13 cellular contexts compared by ENCODE assay signal in the genomic region with DNA sequence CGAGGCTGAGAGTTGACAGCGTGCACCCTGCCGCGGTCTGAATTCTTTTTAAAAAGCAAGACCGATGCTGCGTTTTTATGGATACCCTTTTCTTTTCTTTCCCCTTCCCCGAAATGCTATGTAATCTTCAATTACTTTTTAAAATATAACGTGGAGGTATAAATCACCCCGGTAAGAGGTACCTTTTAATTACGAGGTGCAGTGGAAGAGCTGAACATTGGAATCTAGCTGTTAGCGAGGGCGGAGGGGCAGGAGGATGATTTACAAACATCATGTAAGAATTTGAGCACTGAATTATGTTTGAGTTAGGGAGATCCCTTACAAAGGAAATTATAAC. TPM values are rescaled to one million over a fixed set of nuclear protein-coding genes. Genes with fewer than 3 reads are reported as not detected.
A peak's percentile ranks its signal among the peaks of the same experiment; 100 is the strongest.
DNase-seq lines count a peak whose midpoint lies in the region; ATAC-seq and TF ChIP-seq lines count a peak whose summit lies in the region.
"Had no signal": no experiment of that assay in that cellular context is flagged by ENCODE, and none has a peak within 500 bp of the region (broad histone marks: within the 10 kb centered on the region; RNA-seq: fewer than 3 reads in every experiment).

No MANE protein-coding gene starts in this region.

- no peak for DNase-seq in right lobe of liver
- DNase-seq in nephron progenitor cell, result no peak
- DNase-seq in activated CD4-positive, alpha-beta T cell treated with anti-CD3 and anti-CD28 coated beads, Interleukin-2, amount 50 U/mL, for 48 hours, result no peak
- DNase-seq in activated CD8-positive, alpha-beta memory T cell treated with anti-CD3 and anti-CD28 coated beads, Interleukin-2, amount 50 U/mL, for 48 hours, result no peak
- DNase-seq in SK-N-SH, result no peak
- DNase-seq: CD4-positive, alpha-beta T cell; Kasumi-1; stimulated activated CD4-positive, alpha-beta T cell treated with anti-CD3 and anti-CD28 coated beads, Interleukin-15, amount 100 ng/mL, for 24 hours; stimulated activated naive CD8-positive, alpha-beta T cell treated with anti-CD3 and anti-CD28 coated beads, Interleukin-15, amount 100 ng/mL, for 72 hours had no signal

- H3K36me3 ChIP-seq in liver (ENCODE audit: control insufficient read depth in 4 of 4, insufficient read depth in 3 of 4, low read depth in 1 of 4, low read length in 3 of 4) (no peaks in the 10 kb centered on the region), right lobe of liver (no peaks in the 10 kb centered on the region), ectodermal cell (ENCODE audit: control insufficient read depth, insufficient read depth, low read length) (no peaks in the 10 kb centered on the region), SK-N-SH (replicated peaks in 1 of 2; ENCODE audit: control insufficient read depth in 1 of 2, insufficient read depth in 2 of 2, low read length in 1 of 2) (no peaks in the 10 kb centered on the region)

- no peak for ATAC-seq in right lobe of liver
- no peak for ATAC-seq in GM19328 (IDR thresholded peaks at IDR 0.05; ENCODE audit: unreplicated experiment)
- ATAC-seq: stimulated activated naive CD8-positive, alpha-beta T cell treated with anti-CD3 and anti-CD28 coated beads, Interleukin-15, amount 100 ng/mL, for 72 hours had no signal

- H3K9me2 ChIP-seq in SK-N-SH, result no peaks in the 10 kb centered on the region

- peaks cover 4 to 12% (median 8%) of the 10 kb centered on the region in 4 donors for H3K4me1 ChIP-seq in liver (ENCODE audit: control insufficient read depth in 4 of 4, insufficient read depth in 4 of 4, low read length in 3 of 4)
- no peaks in the 10 kb centered on the region for H3K4me1 ChIP-seq in right lobe of liver
- peaks cover 11% of the 10 kb centered on the region for H3K4me1 ChIP-seq in ectodermal cell (ENCODE audit: control insufficient read depth, insufficient read depth, low read length)
- no peaks in the 10 kb centered on the region; a peak in 1 of 4 replicates for H3K4me1 ChIP-seq in SK-N-SH (ENCODE audit: control insufficient read depth in 1 of 2, insufficient read depth in 2 of 2, low read depth in 1 of 2, low read length in 1 of 2)

- POLR2A ChIA-PET in SK-N-SH (lab: Yijun Ruan, JAX), result no interaction called here

- TF ChIP-seq EP300 in SK-N-SH (IDR thresholded peaks at IDR 0.05; ENCODE audit: borderline replicate concordance in 1 of 2, low read depth in 1 of 2, low read length in 1 of 2), result no peak

- H3K9me3 Mint-ChIP-seq in nephron progenitor cell, result peaks cover 5% of the 10 kb centered on the region

- TF ChIP-seq RAD21 in liver (IDR thresholded peaks at IDR 0.05) (no peak), SK-N-SH (IDR thresholded peaks at IDR 0.05; ENCODE audit: low read length) (no peak)

- peaks cover 40% of the 10 kb centered on the region for H3K27me3 Mint-ChIP-seq in nephron progenitor cell (ENCODE audit: low read depth, poor library complexity)

- peak overlapping the region in 2 of 3 donors; percentile 4 to 52 for H3K4me3 ChIP-seq in liver (ENCODE audit: low read depth in 1 of 3, low read length in 3 of 3)
- H3K4me3 ChIP-seq in right lobe of liver, result no peak overlapping the region
- H3K4me3 ChIP-seq in ectodermal cell (ENCODE audit: insufficient read depth, low read depth, low read length), result peak overlapping the region; percentile 48
- H3K4me3 ChIP-seq in SK-N-SH (ENCODE audit: low read depth in 2 of 2, low read length in 1 of 2), result no peak overlapping the region

- WGBS in liver, result 7% methylated on average over 12 of the region's 12 CpGs
- WGBS in right lobe of liver (ENCODE audit: insufficient coverage, low coverage, low lambda C conversion rate, missing lambda C conversion rate), result 4% methylated on average over 12 of the region's 12 CpGs
- 10% methylated on average over 11 of the region's 12 CpGs for WGBS in ectodermal cell, 2 experiments
- WGBS in SK-N-SH (ENCODE audit: low lambda C conversion rate), result 47% methylated on average over 12 of the region's 12 CpGs

- H3K27me3 ChIP-seq in liver (ENCODE audit: control insufficient read depth in 4 of 4, insufficient read depth in 4 of 4, low read length in 3 of 4), result peaks cover 0 to 6% (median 4%) of the 10 kb centered on the region in 4 donors
- H3K27me3 ChIP-seq in right lobe of liver, result peaks cover 4 to 24% of the 10 kb centered on the region in 2 donors
- H3K27me3 ChIP-seq in ectodermal cell (ENCODE audit: control insufficient read depth, insufficient read depth, low read length, poor library complexity, severe bottlenecking), result peaks cover 51% of the 10 kb centered on the region
- peaks cover 35% of the 10 kb centered on the region; the same call in 1 of the 2 replicates for H3K27me3 ChIP-seq in SK-N-SH (ENCODE audit: insufficient read depth)

- no peaks in the 10 kb centered on the region for H4K20me1 ChIP-seq in SK-N-SH (ENCODE audit: insufficient read depth)

- H3F3A ChIP-seq in SK-N-SH (replicated peaks; ENCODE audit: insufficient read depth), result no peaks in the 10 kb centered on the region

- H2AFZ ChIP-seq in SK-N-SH (ENCODE audit: low read depth), result no peak overlapping the region

- TF ChIP-seq CTCF in liver (IDR thresholded peaks at IDR 0.05; ENCODE audit: low read depth, low read length, missing input control), result no peak
- TF ChIP-seq CTCF in right lobe of liver (IDR thresholded peaks at IDR 0.05), result no peak
- no peak for TF ChIP-seq CTCF in nephron progenitor cell (IDR thresholded peaks at IDR 0.05)
- no peak for TF ChIP-seq CTCF in SK-N-SH (IDR thresholded peaks at IDR 0.05)

- no peak overlapping the region for H3K27ac Mint-ChIP-seq in nephron progenitor cell
- H3K27ac Mint-ChIP-seq: CD4-positive, alpha-beta T cell; stimulated activated naive CD8-positive, alpha-beta T cell treated with anti-CD3 and anti-CD28 coated beads, Interleukin-15, amount 100 ng/mL, for 72 hours had no signal

- H3K36me3 Mint-ChIP-seq in nephron progenitor cell (ENCODE audit: low read depth), result peaks cover 1% of the 10 kb centered on the region

- no peak overlapping the region for H3K4me2 ChIP-seq in SK-N-SH

- H3K4me1 Mint-ChIP-seq in nephron progenitor cell, result peaks cover 77% of the 10 kb centered on the region
- H3K4me1 Mint-ChIP-seq: stimulated activated naive CD8-positive, alpha-beta T cell treated with anti-CD3 and anti-CD28 coated beads, Interleukin-15, amount 100 ng/mL, for 72 hours had no signal

- TF ChIP-seq POLR2A in right lobe of liver (IDR thresholded peaks at IDR 0.05), result no peak

- CTCF ChIA-PET in SK-N-SH (lab: Yijun Ruan, JAX), result interaction anchor here (1.0 kb wide), 1 partner anchor 10 kb away, joined by 3 read pairs; no protein-coding TSS in a partner anchor

- H3K79me2 ChIP-seq in SK-N-SH (ENCODE audit: insufficient read depth), result no peaks in the 10 kb centered on the region

- no peak overlapping the region for H3K9ac ChIP-seq in liver (ENCODE audit: low read depth in 1 of 2, low read length in 2 of 2)
- no peak overlapping the region for H3K9ac ChIP-seq in SK-N-SH

- H3K9me3 ChIP-seq in liver (ENCODE audit: control insufficient read depth in 4 of 4, low read length in 3 of 4), result no peaks in the 10 kb centered on the region
- no peaks in the 10 kb centered on the region for H3K9me3 ChIP-seq in right lobe of liver
- H3K9me3 ChIP-seq in ectodermal cell (ENCODE audit: control insufficient read depth, low read length), result no peaks in the 10 kb centered on the region
- H3K9me3 ChIP-seq in SK-N-SH, result no peaks in the 10 kb centered on the region

- intact Hi-C loops in right lobe of liver (cut with DNase I), result no loop called here

- H3K27ac ChIP-seq in liver (ENCODE audit: low read depth in 1 of 2, low read length in 2 of 2) (no peak overlapping the region), right lobe of liver (no peak overlapping the region), ectodermal cell (ENCODE audit: insufficient read depth, low read depth, low read length, poor library complexity, severe bottlenecking) (no peak overlapping the region), SK-N-SH (ENCODE audit: low read depth in 2 of 2, low read length in 1 of 2) (no peak overlapping the region)

- H3K4me3 Mint-ChIP-seq in nephron progenitor cell, result peak overlapping the region; percentile 93
- H3K4me3 Mint-ChIP-seq: CD4-positive, alpha-beta T cell; stimulated activated naive CD8-positive, alpha-beta T cell treated with anti-CD3 and anti-CD28 coated beads, Interleukin-15, amount 100 ng/mL, for 72 hours had no signal

TF ChIP-seq in liver, 16 proteins besides CTCF, POLR2A, EP300 and RAD21 (continues in another document):
- TF ChIP-seq, protein P1, sequence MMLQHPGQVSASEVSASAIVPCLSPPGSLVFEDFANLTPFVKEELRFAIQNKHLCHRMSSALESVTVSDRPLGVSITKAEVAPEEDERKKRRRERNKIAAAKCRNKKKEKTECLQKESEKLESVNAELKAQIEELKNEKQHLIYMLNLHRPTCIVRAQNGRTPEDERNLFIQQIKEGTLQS (IDR thresholded peaks at IDR 0.05), result no peak
- TF ChIP-seq MAX (IDR thresholded peaks at IDR 0.05) (no peak), HNF4G (IDR thresholded peaks at IDR 0.05) (no peak), NR2F2 (IDR thresholded peaks at IDR 0.05) (no peak), RXRA (IDR thresholded peaks at IDR 0.05) (no peak)

TF ChIP-seq in SK-N-SH, 30 proteins besides CTCF, POLR2A, EP300 and RAD21 (continues in another document):
- TF ChIP-seq GATA2 (CRISPR knock-in tag; IDR thresholded peaks at IDR 0.05) (no peak), USF2 (IDR thresholded peaks at IDR 0.05; ENCODE audit: borderline replicate concordance, low read depth, low read length) (no peak), TCF12 (IDR thresholded peaks at IDR 0.05) (no peak), RXRA (IDR thresholded peaks at IDR 0.05; ENCODE audit: borderline replicate concordance, low read depth) (no peak), SMC3 (IDR thresholded peaks at IDR 0.05; ENCODE audit: low read depth, low read length) (no peak), MXI1 (IDR thresholded peaks at IDR 0.05; ENCODE audit: low read depth, low read length) (no peak), TEAD4 (IDR thresholded peaks at IDR 0.05; ENCODE audit: borderline replicate concordance, insufficient read depth) (no peak)

RNA-seq across cellular contexts. Expression of gene EYA2, which starts 1.2 kb away (rescaled TPM):
- under 1 TPM; 0.17 to 0.23 TPM for total RNA-seq in liver
- polyA plus RNA-seq in liver, result under 1 TPM in 1 of 2 donors, not detected in 1; 0.54 TPM
- total RNA-seq in right lobe of liver, result 1 to 10 TPM in 1 of 6 experiments, under 1 TPM in 5; 0.12 to 3.0 (median 0.49) TPM
- 2.9 TPM for polyA plus RNA-seq in ectodermal cell (2013, experiment 1 of 4)
- polyA plus RNA-seq in ectodermal cell (2013, experiment 2 of 4), result 1.5 TPM
- 3.6 TPM for polyA plus RNA-seq in ectodermal cell (2013, experiment 3 of 4)
- polyA plus RNA-seq in ectodermal cell (2013, experiment 4 of 4), result 3.2 TPM
- polyA plus RNA-seq in SK-N-SH (2012; rRNA removed), result 0.05 TPM in 1 of 2 replicates, not detected in the other
- polyA plus RNA-seq in SK-N-SH (2012; cell fraction: cytosol; rRNA removed), result 0.01 TPM in 1 of 2 replicates, not detected in the other
- polyA plus RNA-seq in SK-N-SH (2012; cell fraction: nucleus; rRNA removed), result 0.14 TPM in 1 of 2 replicates, not detected in the other
- total RNA-seq: CD4-positive, alpha-beta T cell; kidney epithelial cell had no signal

Comparison
In these comparisons a context has a peak if more than half of its experiments do, and no peak if none do; other contexts are left out.
1. H3K4me3 ChIP-seq: peak in liver (2 of 3) and ectodermal cell (single experiment); none in right lobe of liver (0 of 3) and SK-N-SH (0 of 2).